ENCODE assay signal across 13 cellular contexts in the genomic region with DNA sequence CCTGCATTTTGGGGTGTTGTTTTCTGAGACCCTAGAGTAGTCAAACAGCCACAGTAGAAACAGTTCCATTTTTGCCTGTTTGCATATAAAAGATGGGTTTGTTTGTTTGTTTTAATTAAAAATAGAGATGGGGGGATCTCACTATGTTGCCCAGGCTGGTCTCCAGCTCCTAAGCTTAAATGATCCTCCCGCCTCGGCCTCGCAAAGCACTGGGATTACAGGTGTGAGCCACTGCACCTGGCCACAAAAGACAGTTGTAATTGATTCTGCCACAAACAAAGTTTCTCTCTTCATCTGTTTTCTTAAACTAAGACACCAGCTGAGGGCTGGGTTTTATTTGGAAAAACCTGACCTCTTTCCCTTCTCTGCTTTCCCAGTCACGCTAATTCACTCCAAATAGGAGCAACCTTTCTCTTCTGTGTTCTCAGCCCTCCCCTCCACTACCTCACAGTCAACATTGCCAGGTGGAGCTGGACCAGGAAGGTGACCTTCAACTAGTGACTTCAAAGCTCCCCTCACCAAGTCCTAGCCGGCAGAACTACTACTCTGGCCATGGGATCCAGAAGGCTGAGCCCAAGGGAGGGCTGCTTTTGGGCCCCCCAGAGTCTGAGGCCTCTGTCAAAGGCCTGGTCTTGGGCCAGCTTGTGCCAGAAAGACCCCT. TPM values are rescaled to one million over a fixed set of nuclear protein-coding genes. Genes with fewer than 3 reads are reported as not detected.
DNase-seq lines count a peak whose midpoint lies in the region; ATAC-seq and TF ChIP-seq lines count a peak whose summit lies in the region.
"Had no signal": no experiment of that assay in that cellular context is flagged by ENCODE, and none has a peak within 500 bp of the region (broad histone marks: within the 10 kb centered on the region; RNA-seq: fewer than 3 reads in every experiment).

No MANE protein-coding gene starts in this region.

- intact Hi-C loops in CD4-positive, alpha-beta T cell (cut with DNase I, micrococcal nuclease) = loop anchor here in 1 of 2 experiments (2.0 to 10.0 kb wide), 3 partner anchors 39 to 611 kb away; a partner anchor contains a TSS

- H3K27ac Mint-ChIP-seq in CD4-positive, alpha-beta T cell = peak overlapping the region; percentile 88
- peak overlapping the region; percentile 85 for H3K27ac Mint-ChIP-seq in chondrocyte (ENCODE audit: unreplicated experiment)
- peak overlapping the region in 8 of 10 donors; percentile 73 to 95 (median 88) for H3K27ac Mint-ChIP-seq in naive thymus-derived CD8-positive, alpha-beta T cell
- H3K27ac Mint-ChIP-seq: H9 had no signal

- no peaks in the 10 kb centered on the region for H3K27me3 ChIP-seq in CD4-positive, alpha-beta T cell (ENCODE audit: control insufficient read depth, insufficient read depth, low read length)
- no peaks in the 10 kb centered on the region for H3K27me3 ChIP-seq in Peyer's patch
- H3K27me3 ChIP-seq: SJCRH30 had no signal

- peaks cover 0 to 33% (median 3%) of the 10 kb centered on the region in 4 donors for H3K4me1 ChIP-seq in Peyer's patch

- no peaks in the 10 kb centered on the region for H3K27me3 Mint-ChIP-seq in CD4-positive, alpha-beta T cell
- H3K27me3 Mint-ChIP-seq in chondrocyte (ENCODE audit: low read depth) = no peaks in the 10 kb centered on the region
- H3K27me3 Mint-ChIP-seq in naive thymus-derived CD8-positive, alpha-beta T cell = no peaks in the 10 kb centered on the region

- no peak for TF ChIP-seq POLR2A in Peyer's patch (IDR thresholded peaks at IDR 0.05)

- no peaks in the 10 kb centered on the region for H3K9me3 ChIP-seq in CD4-positive, alpha-beta T cell (ENCODE audit: control insufficient read depth, low read length)
- H3K9me3 ChIP-seq in Peyer's patch = no peaks in the 10 kb centered on the region
- H3K9me3 ChIP-seq: SJCRH30 had no signal

- peaks cover 43% of the 10 kb centered on the region for H3K4me1 Mint-ChIP-seq in CD4-positive, alpha-beta T cell (ENCODE audit: low read depth)
- peaks cover 51% of the 10 kb centered on the region for H3K4me1 Mint-ChIP-seq in chondrocyte (ENCODE audit: low read depth)
- peaks cover 18 to 36% (median 35%) of the 10 kb centered on the region in 4 donors for H3K4me1 Mint-ChIP-seq in naive thymus-derived CD8-positive, alpha-beta T cell

- H3K27ac ChIP-seq in CD4-positive, alpha-beta T cell (ENCODE audit: low read depth, low read length) = no peak overlapping the region
- peak overlapping the region in 2 of 4 donors; percentile 18 to 22 for H3K27ac ChIP-seq in Peyer's patch
- H3K27ac ChIP-seq: SJCRH30 had no signal

- no peaks in the 10 kb centered on the region for H3K36me3 ChIP-seq in Peyer's patch
- H3K36me3 ChIP-seq: SJCRH30 had no signal

- H3K4me3 ChIP-seq in Peyer's patch = no peak overlapping the region
- H3K4me3 ChIP-seq: SJCRH30 had no signal

- TF ChIP-seq CTCF in CD4-positive, alpha-beta T cell (IDR thresholded peaks at IDR 0.05) = no peak
- TF ChIP-seq CTCF in chondrocyte (IDR thresholded peaks at IDR 0.05) = no peak
- TF ChIP-seq CTCF in Peyer's patch (IDR thresholded peaks at IDR 0.05) = no peak

- CTCF ChIA-PET in CD4-positive, alpha-beta T cell (lab: Charles Lee) = interaction anchor here (0.8 kb wide), 1 partner anchor 12 kb away, joined by 3 read pairs; no protein-coding TSS in a partner anchor

- peak overlapping the region; percentile 90 for H3K4me3 Mint-ChIP-seq in CD4-positive, alpha-beta T cell
- peak overlapping the region; percentile 72 for H3K4me3 Mint-ChIP-seq in chondrocyte (ENCODE audit: unreplicated experiment)
- H3K4me3 Mint-ChIP-seq in naive thymus-derived CD8-positive, alpha-beta T cell = peak overlapping the region; percentile 75 to 89 (median 82)

- no peaks in the 10 kb centered on the region for H3K36me3 Mint-ChIP-seq in CD4-positive, alpha-beta T cell (ENCODE audit: low read depth)
- H3K36me3 Mint-ChIP-seq in chondrocyte (ENCODE audit: low read depth) = no peaks in the 10 kb centered on the region
- no peaks in the 10 kb centered on the region for H3K36me3 Mint-ChIP-seq in naive thymus-derived CD8-positive, alpha-beta T cell

- no peaks in the 10 kb centered on the region for H3K9me3 Mint-ChIP-seq in CD4-positive, alpha-beta T cell
- no peaks in the 10 kb centered on the region for H3K9me3 Mint-ChIP-seq in chondrocyte (ENCODE audit: low read depth)
- no peaks in the 10 kb centered on the region for H3K9me3 Mint-ChIP-seq in naive thymus-derived CD8-positive, alpha-beta T cell
- H3K9me3 Mint-ChIP-seq: H9 had no signal

- POLR2A ChIA-PET in CD4-positive, alpha-beta T cell (lab: Charles Lee) = interaction anchor here (1.4 to 1.6 kb wide), 2 partner anchors 44 to 117 kb away, joined by 3 to 4 read pairs; no protein-coding TSS in a partner anchor
- POLR2A ChIA-PET in naive thymus-derived CD8-positive, alpha-beta T cell (lab: Charles Lee) = interaction anchor here (0.5 to 1.2 kb wide), 2 partner anchors 47 to 97 kb away, joined by 3 to 4 read pairs; a partner anchor contains a TSS

- DNase-seq in CD4-positive, alpha-beta T cell = no peak
- DNase-seq in NCI-H146 treated with DMSO at 0.1 percent for 48 hours (lab: John Stamatoyannopoulos, UW; ENCODE audit: unreplicated experiment) (peak; percentile 26), chondrocyte (ENCODE audit: low spot score) (no peak), Peyer's patch (no peak), dermis blood vessel endothelial cell (no peak), middle frontal gyrus (ENCODE audit: extremely low spot score, low spot score) (no peak)
- no peak for DNase-seq in naive thymus-derived CD8-positive, alpha-beta T cell
- DNase-seq: activated CD8-positive, alpha-beta memory T cell treated with anti-CD3 and anti-CD28 coated beads, Interleukin-2, amount 50 U/mL, for 48 hours; effector memory CD4-positive, alpha-beta T cell; H9; NCI-H1417 treated with DMSO at 0.1 percent for 48 hours; SJCRH30 had no signal

- ATAC-seq in CD4-positive, alpha-beta T cell (ENCODE audit: poor library complexity) = no peak
- ATAC-seq in naive thymus-derived CD8-positive, alpha-beta T cell = no peak
- no peak for ATAC-seq in GM19328 (IDR thresholded peaks at IDR 0.05; ENCODE audit: unreplicated experiment)

RNA-seq across cellular contexts. Expression of a gene that starts 1.5 kb away (rescaled TPM):
- 10 to 100 TPM; 38.0 to 38.2 TPM for total RNA-seq in CD4-positive, alpha-beta T cell
- total RNA-seq in chondrocyte (115 to 126 TPM (median 125 TPM) in 3 replicates), Peyer's patch (100 to 1,000 TPM in 3 of 4 donors, 10 to 100 TPM in 1; 89.9 to 184 (median 119) TPM), dermis blood vessel endothelial cell (77.3 and 127 TPM in 2 replicates)
- 10 to 100 TPM; 26.9 to 29.6 TPM for total RNA-seq in naive thymus-derived CD8-positive, alpha-beta T cell
- polyA plus RNA-seq in naive thymus-derived CD8-positive, alpha-beta T cell = 10 to 100 TPM; 71.5 to 97.7 (median 80.1) TPM
